29 cellular contexts compared by ENCODE assay signal in the genomic region with DNA sequence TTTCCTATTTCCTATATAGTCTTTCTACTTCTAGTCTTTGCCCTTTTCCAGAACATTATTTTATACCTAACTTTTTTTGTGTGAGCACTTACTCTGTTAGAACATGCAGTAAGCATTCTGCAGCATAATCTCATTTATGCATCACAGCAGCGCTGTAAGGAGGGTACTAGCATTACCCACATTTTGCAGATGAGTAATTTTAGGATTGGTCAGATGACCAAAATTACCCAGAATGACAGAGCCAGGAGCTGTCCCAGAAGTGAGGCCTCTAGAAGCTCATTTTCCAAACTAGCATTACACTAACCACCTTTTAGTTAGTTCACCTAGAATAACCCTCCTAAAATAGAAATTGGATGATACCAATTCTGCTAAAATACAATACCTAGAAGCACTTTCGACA.
"Had no signal": no experiment of that assay in that cellular context is flagged by ENCODE, and none has a peak within 500 bp of the region (broad histone marks: within the 10 kb centered on the region; RNA-seq: fewer than 3 reads in every experiment).

No MANE protein-coding gene starts in this region.

- H3K4me1 ChIP-seq: ascending aorta, breast epithelium, colonic mucosa, gastroesophageal sphincter had no signal

- H3K4me3 Mint-ChIP-seq: activated CD8-positive, alpha-beta T cell treated with anti-CD3 and anti-CD28 coated beads for 36 hours; activated naive CD4-positive, alpha-beta T cell treated with anti-CD3 and anti-CD28 coated beads for 36 hours; activated naive CD4-positive, alpha-beta T cell treated with anti-CD3 and anti-CD28 coated beads, Interleukin-2, amount 50 U/mL, for 24 hours; activated naive CD8-positive, alpha-beta T cell treated with anti-CD3 and anti-CD28 coated beads, Interleukin-2, amount 10 ng/mL, durations not matched to agents 7 days and 5 days; brain; T-helper 17 cell; T-helper 2 cell treated with Interferon-gamma antibody and Interleukin-4, amounts not matched to agents 5 μg/mL and 100 μg/mL, for 36 hours had no signal

- H3K27me3 ChIP-seq: ascending aorta, breast epithelium, cardiac muscle cell, colonic mucosa, esophagus squamous epithelium, gastroesophageal sphincter had no signal

- H3K9me3 ChIP-seq: ascending aorta, breast epithelium, colonic mucosa, esophagus squamous epithelium, gastroesophageal sphincter had no signal

- ATAC-seq: activated CD8-positive, alpha-beta T cell treated with anti-CD3 and anti-CD28 coated beads for 36 hours; gastroesophageal sphincter; T-helper 17 cell had no signal

- DNase-seq: activated CD4-positive, alpha-beta T cell treated with anti-CD3 and anti-CD28 coated beads for 48 hours; activated CD4-positive, alpha-beta T cell treated with anti-CD3 and anti-CD28 coated beads, Interleukin-2, amount 50 U/mL, for 1 hour; activated CD4-positive, alpha-beta T cell treated with anti-CD3 and anti-CD28 coated beads, Interleukin-2, amount 50 U/mL, for 48 hours; activated CD4-positive, CD25-positive, alpha-beta regulatory T cell; activated CD4-positive, CD25-positive, alpha-beta regulatory T cell treated with anti-CD3 and anti-CD28 coated beads, Interleukin-2, amount 50 U/mL, for 72 hours; activated CD8-positive, alpha-beta memory T cell treated with anti-CD3 and anti-CD28 coated beads for 24 hours; activated CD8-positive, alpha-beta T cell treated with anti-CD3 and anti-CD28 coated beads for 36 hours; activated effector memory CD4-positive, alpha-beta T cell treated with Interleukin-2 at 50 U/mL for 16 hours; activated gamma-delta T cell treated with Interleukin-2 at 50 U/mL for 16 hours; activated naive CD4-positive, alpha-beta T cell treated with anti-CD3 and anti-CD28 coated beads for 36 hours; activated naive CD8-positive, alpha-beta T cell treated with anti-CD3 and anti-CD28 coated beads, Interleukin-2, amount 10 ng/mL, durations not matched to agents 7 days and 5 days; activated T-cell treated with anti-CD3 and anti-CD28 coated beads, Interleukin-2, amount 50 U/mL, for 48 hours; central memory CD4-positive, alpha-beta T cell; cerebellar nuclear complex; colonic mucosa; effector CD8-positive, alpha-beta T cell; esophagus squamous epithelium; foreskin melanocyte; T-helper 1 cell; T-helper 17 cell; T1000 had no signal

- H3K4me3 ChIP-seq: ascending aorta, breast epithelium, cardiac muscle cell, colonic mucosa, esophagus squamous epithelium, gastroesophageal sphincter had no signal

- H3K9me3 Mint-ChIP-seq: activated CD8-positive, alpha-beta T cell treated with anti-CD3 and anti-CD28 coated beads for 36 hours; activated naive CD4-positive, alpha-beta T cell treated with anti-CD3 and anti-CD28 coated beads for 36 hours; activated naive CD4-positive, alpha-beta T cell treated with anti-CD3 and anti-CD28 coated beads, Interleukin-2, amount 50 U/mL, for 24 hours; T-helper 2 cell treated with Interferon-gamma antibody and Interleukin-4, amounts not matched to agents 5 μg/mL and 100 μg/mL, for 36 hours had no signal

- H3K27ac ChIP-seq: ascending aorta, breast epithelium, cardiac muscle cell, colonic mucosa, epithelial cell of prostate, esophagus squamous epithelium, gastroesophageal sphincter had no signal

- H3K4me1 Mint-ChIP-seq: activated naive CD4-positive, alpha-beta T cell treated with anti-CD3 and anti-CD28 coated beads, Interleukin-2, amount 50 U/mL, for 24 hours; activated naive CD8-positive, alpha-beta T cell treated with anti-CD3 and anti-CD28 coated beads, Interleukin-2, amount 10 ng/mL, durations not matched to agents 7 days and 5 days; brain had no signal

- H3K27me3 Mint-ChIP-seq: activated CD8-positive, alpha-beta T cell treated with anti-CD3 and anti-CD28 coated beads for 36 hours; activated naive CD4-positive, alpha-beta T cell treated with anti-CD3 and anti-CD28 coated beads, Interleukin-2, amount 50 U/mL, for 24 hours; activated naive CD8-positive, alpha-beta T cell treated with anti-CD3 and anti-CD28 coated beads, Interleukin-2, amount 10 ng/mL, durations not matched to agents 7 days and 5 days; brain; T-helper 17 cell had no signal

- H3K36me3 ChIP-seq: ascending aorta, breast epithelium, cardiac muscle cell, colonic mucosa, gastroesophageal sphincter had no signal

- H3K27ac Mint-ChIP-seq: activated CD8-positive, alpha-beta T cell treated with anti-CD3 and anti-CD28 coated beads for 36 hours; activated naive CD4-positive, alpha-beta T cell treated with anti-CD3 and anti-CD28 coated beads for 36 hours; activated naive CD4-positive, alpha-beta T cell treated with anti-CD3 and anti-CD28 coated beads, Interleukin-2, amount 50 U/mL, for 24 hours; activated naive CD8-positive, alpha-beta T cell treated with anti-CD3 and anti-CD28 coated beads, Interleukin-2, amount 10 ng/mL, durations not matched to agents 7 days and 5 days; brain; T-helper 17 cell; T-helper 2 cell treated with Interferon-gamma antibody and Interleukin-4, amounts not matched to agents 5 μg/mL and 100 μg/mL, for 36 hours had no signal
